ENCODE assay signal across 37 cellular contexts in genomic region chr12:130110910-130111309, GRCh38. TPM values are rescaled to one million over a fixed set of nuclear protein-coding genes. Genes with fewer than 3 reads are reported as not detected.
"Had no signal": no experiment of that assay in that cellular context is flagged by ENCODE, and none has a peak within 500 bp of the region (broad histone marks: within the 10 kb centered on the region; RNA-seq: fewer than 3 reads in every experiment).

No MANE protein-coding gene starts in this region.

- H3K36me3 Mint-ChIP-seq: activated CD4-positive, alpha-beta memory T cell treated with anti-CD3 and anti-CD28 coated beads for 36 hours; activated CD8-positive, alpha-beta memory T cell treated with anti-CD3 and anti-CD28 coated beads, Interleukin-2, amount 10 ng/mL, durations not matched to agents 7 days and 5 days; activated naive CD4-positive, alpha-beta T cell treated with anti-CD3 and anti-CD28 coated beads, Interleukin-2, amount 50 U/mL, for 24 hours; activated naive CD8-positive, alpha-beta T cell treated with anti-CD3 and anti-CD28 coated beads for 36 hours had no signal

- DNase-seq: activated CD4-positive, alpha-beta memory T cell treated with anti-CD3 and anti-CD28 coated beads for 36 hours; activated CD4-positive, alpha-beta T cell treated with anti-CD3 and anti-CD28 coated beads for 36 hours; activated CD4-positive, alpha-beta T cell treated with anti-CD3 and anti-CD28 coated beads, Interleukin-2, amount 10 ng/mL, durations not matched to agents 24 days and 14 days; activated CD4-positive, CD25-positive, alpha-beta regulatory T cell; activated CD4-positive, CD25-positive, alpha-beta regulatory T cell treated with anti-CD3 and anti-CD28 coated beads, Interleukin-2, amount 50 U/mL, for 72 hours; activated CD8-positive, alpha-beta memory T cell treated with anti-CD3 and anti-CD28 coated beads, Interleukin-2, amount 10 ng/mL, durations not matched to agents 7 days and 5 days; activated CD8-positive, alpha-beta memory T cell treated with anti-CD3 and anti-CD28 coated beads, Interleukin-2, amount 50 U/mL, for 4 hours; activated CD8-positive, alpha-beta T cell treated with anti-CD3 and anti-CD28 coated beads, Interleukin-2, amount 10 ng/mL, durations not matched to agents 7 days and 5 days; activated effector memory CD4-positive, alpha-beta T cell treated with anti-CD3 and anti-CD28 coated beads, Interleukin-2, amount 50 U/mL, for 16 hours; activated naive CD4-positive, alpha-beta T cell treated with anti-CD3 and anti-CD28 coated beads for 36 hours; activated naive CD8-positive, alpha-beta T cell treated with anti-CD3 and anti-CD28 coated beads for 36 hours; activated naive CD8-positive, alpha-beta T cell treated with anti-CD3 and anti-CD28 coated beads, Interleukin-2, amount 50 U/mL, for 24 hours; activated T-cell treated with anti-CD3 and anti-CD28 coated beads, Interleukin-2, amount 50 U/mL, for 1 hour; activated T-cell treated with anti-CD3 and anti-CD28 coated beads, Interleukin-2, amount 50 U/mL, for 48 hours; adrenal gland; amygdala; aorta; body of pancreas; caudate nucleus; cortex of kidney; dermis blood vessel endothelial cell; effector CD4-positive, alpha-beta T cell; esophagus squamous epithelium; foreskin melanocyte; T-helper 2 cell had no signal

- H3K4me1 ChIP-seq: adrenal gland, gastroesophageal sphincter had no signal

- H3K27me3 ChIP-seq: body of pancreas had no signal

- H3K9me3 ChIP-seq: adrenal gland, body of pancreas, esophagus squamous epithelium had no signal

- H3K4me3 ChIP-seq: adrenal gland, body of pancreas, esophagus squamous epithelium, gastroesophageal sphincter had no signal

- H3K27ac Mint-ChIP-seq: activated CD4-positive, alpha-beta memory T cell treated with anti-CD3 and anti-CD28 coated beads for 36 hours; activated CD4-positive, alpha-beta T cell treated with anti-CD3 and anti-CD28 coated beads for 36 hours; activated CD4-positive, alpha-beta T cell treated with anti-CD3 and anti-CD28 coated beads, Interleukin-2, amount 10 ng/mL, durations not matched to agents 24 days and 14 days; activated CD8-positive, alpha-beta memory T cell treated with anti-CD3 and anti-CD28 coated beads, Interleukin-2, amount 10 ng/mL, durations not matched to agents 7 days and 5 days; activated CD8-positive, alpha-beta T cell treated with anti-CD3 and anti-CD28 coated beads, Interleukin-2, amount 10 ng/mL, durations not matched to agents 7 days and 5 days; activated naive CD4-positive, alpha-beta T cell treated with anti-CD3 and anti-CD28 coated beads for 36 hours; activated naive CD4-positive, alpha-beta T cell treated with anti-CD3 and anti-CD28 coated beads, Interleukin-2, amount 50 U/mL, for 24 hours; activated naive CD8-positive, alpha-beta T cell treated with anti-CD3 and anti-CD28 coated beads for 36 hours; activated naive CD8-positive, alpha-beta T cell treated with anti-CD3 and anti-CD28 coated beads, Interleukin-2, amount 50 U/mL, for 24 hours; activated T-helper 1 cell treated with anti-CD3 and anti-CD28 coated beads, Interleukin-12 subunit alpha, Interleukin-12 subunit beta, Interleukin-2, Interleukin-4 antibody, amounts not matched to agents 30 ng/mL and 10 ng/mL and 1 ng/mL, durations not matched to agents 14 hours and 24 hours and 36 hours; activated T-helper 2 cell treated with anti-CD3 and anti-CD28 coated beads, Interferon-gamma antibody, Interleukin-2, Interleukin-4, amounts not matched to agents 10 μg/mL and 5 μg/mL and 100 μg/mL, durations not matched to agents 14 hours and 24 hours and 36 hours had no signal

- ATAC-seq: activated CD4-positive, alpha-beta T cell treated with anti-CD3 and anti-CD28 coated beads for 36 hours; activated CD8-positive, alpha-beta memory T cell treated with anti-CD3 and anti-CD28 coated beads, Interleukin-2, amount 10 ng/mL, durations not matched to agents 7 days and 5 days; activated CD8-positive, alpha-beta T cell treated with anti-CD3 and anti-CD28 coated beads, Interleukin-2, amount 10 ng/mL, durations not matched to agents 7 days and 5 days; activated naive CD8-positive, alpha-beta T cell treated with anti-CD3 and anti-CD28 coated beads, Interleukin-2, amount 50 U/mL, for 24 hours; body of pancreas; gastroesophageal sphincter had no signal

- H3K27ac ChIP-seq: adrenal gland, body of pancreas, epithelial cell of prostate, esophagus squamous epithelium, gastroesophageal sphincter had no signal

- H3K27me3 Mint-ChIP-seq: activated CD4-positive, alpha-beta memory T cell treated with anti-CD3 and anti-CD28 coated beads for 36 hours; activated CD4-positive, alpha-beta T cell treated with anti-CD3 and anti-CD28 coated beads, Interleukin-2, amount 10 ng/mL, durations not matched to agents 24 days and 14 days; activated CD8-positive, alpha-beta memory T cell treated with anti-CD3 and anti-CD28 coated beads, Interleukin-2, amount 10 ng/mL, durations not matched to agents 7 days and 5 days had no signal

- H3K4me3 Mint-ChIP-seq: activated CD4-positive, alpha-beta memory T cell treated with anti-CD3 and anti-CD28 coated beads for 36 hours; activated CD4-positive, alpha-beta T cell treated with anti-CD3 and anti-CD28 coated beads for 36 hours; activated CD4-positive, alpha-beta T cell treated with anti-CD3 and anti-CD28 coated beads, Interleukin-2, amount 10 ng/mL, durations not matched to agents 24 days and 14 days; activated CD8-positive, alpha-beta memory T cell treated with anti-CD3 and anti-CD28 coated beads, Interleukin-2, amount 10 ng/mL, durations not matched to agents 7 days and 5 days; activated CD8-positive, alpha-beta T cell treated with anti-CD3 and anti-CD28 coated beads, Interleukin-2, amount 10 ng/mL, durations not matched to agents 7 days and 5 days; activated naive CD4-positive, alpha-beta T cell treated with anti-CD3 and anti-CD28 coated beads for 36 hours; activated naive CD4-positive, alpha-beta T cell treated with anti-CD3 and anti-CD28 coated beads, Interleukin-2, amount 50 U/mL, for 24 hours; activated naive CD8-positive, alpha-beta T cell treated with anti-CD3 and anti-CD28 coated beads for 36 hours; activated naive CD8-positive, alpha-beta T cell treated with anti-CD3 and anti-CD28 coated beads, Interleukin-2, amount 50 U/mL, for 24 hours; activated T-helper 1 cell treated with anti-CD3 and anti-CD28 coated beads, Interleukin-12 subunit alpha, Interleukin-12 subunit beta, Interleukin-2, Interleukin-4 antibody, amounts not matched to agents 30 ng/mL and 10 ng/mL and 1 ng/mL, durations not matched to agents 14 hours and 24 hours and 36 hours had no signal

- H3K4me1 Mint-ChIP-seq: activated CD4-positive, alpha-beta T cell treated with anti-CD3 and anti-CD28 coated beads for 36 hours; activated CD4-positive, alpha-beta T cell treated with anti-CD3 and anti-CD28 coated beads, Interleukin-2, amount 10 ng/mL, durations not matched to agents 24 days and 14 days; activated CD8-positive, alpha-beta memory T cell treated with anti-CD3 and anti-CD28 coated beads, Interleukin-2, amount 10 ng/mL, durations not matched to agents 7 days and 5 days; activated naive CD4-positive, alpha-beta T cell treated with anti-CD3 and anti-CD28 coated beads, Interleukin-2, amount 50 U/mL, for 24 hours; activated naive CD8-positive, alpha-beta T cell treated with anti-CD3 and anti-CD28 coated beads for 36 hours; activated naive CD8-positive, alpha-beta T cell treated with anti-CD3 and anti-CD28 coated beads, Interleukin-2, amount 50 U/mL, for 24 hours had no signal

- FAIRE-seq: colon, endometrium, endothelial cell of umbilical vein had no signal

- H3K36me3 ChIP-seq: adrenal gland, esophagus squamous epithelium, gastroesophageal sphincter had no signal

- H3K9me3 Mint-ChIP-seq: activated CD4-positive, alpha-beta T cell treated with anti-CD3 and anti-CD28 coated beads, Interleukin-2, amount 10 ng/mL, durations not matched to agents 24 days and 14 days; activated naive CD4-positive, alpha-beta T cell treated with anti-CD3 and anti-CD28 coated beads, Interleukin-2, amount 50 U/mL, for 24 hours; activated T-helper 1 cell treated with anti-CD3 and anti-CD28 coated beads, Interleukin-12 subunit alpha, Interleukin-12 subunit beta, Interleukin-2, Interleukin-4 antibody, amounts not matched to agents 30 ng/mL and 10 ng/mL and 1 ng/mL, durations not matched to agents 14 hours and 24 hours and 36 hours; activated T-helper 2 cell treated with anti-CD3 and anti-CD28 coated beads, Interferon-gamma antibody, Interleukin-2, Interleukin-4, amounts not matched to agents 10 μg/mL and 5 μg/mL and 100 μg/mL, durations not matched to agents 14 hours and 24 hours and 36 hours had no signal

RNA-seq across cellular contexts. Expression of gene FZD10, which starts 51.4 kb away (rescaled TPM):
- total RNA-seq: activated CD4-positive, alpha-beta memory T cell treated with anti-CD3 and anti-CD28 coated beads for 36 hours; activated CD4-positive, alpha-beta T cell treated with anti-CD3 and anti-CD28 coated beads for 36 hours; activated CD4-positive, alpha-beta T cell treated with anti-CD3 and anti-CD28 coated beads, Interleukin-2, amount 10 ng/mL, durations not matched to agents 24 days and 14 days; activated CD8-positive, alpha-beta memory T cell treated with anti-CD3 and anti-CD28 coated beads for 36 hours; activated CD8-positive, alpha-beta memory T cell treated with anti-CD3 and anti-CD28 coated beads, Interleukin-2, amount 10 ng/mL, durations not matched to agents 7 days and 5 days; activated CD8-positive, alpha-beta T cell treated with anti-CD3 and anti-CD28 coated beads, Interleukin-2, amount 10 ng/mL, durations not matched to agents 7 days and 5 days; activated naive CD4-positive, alpha-beta T cell treated with anti-CD3 and anti-CD28 coated beads for 36 hours; activated naive CD8-positive, alpha-beta T cell treated with anti-CD3 and anti-CD28 coated beads for 36 hours; activated T-helper 1 cell treated with anti-CD3 and anti-CD28 coated beads, Interleukin-12 subunit alpha, Interleukin-12 subunit beta, Interleukin-2, Interleukin-4 antibody, amounts not matched to agents 30 ng/mL and 10 ng/mL and 1 ng/mL, durations not matched to agents 14 hours and 24 hours and 36 hours; activated T-helper 2 cell treated with anti-CD3 and anti-CD28 coated beads, Interferon-gamma antibody, Interleukin-2, Interleukin-4, amounts not matched to agents 10 μg/mL and 5 μg/mL and 100 μg/mL, durations not matched to agents 14 hours and 24 hours and 36 hours; endothelial cell of umbilical vein; fibroblast of villous mesenchyme; glomerular endothelial cell; T-helper 1 cell treated with Interleukin-12 subunit alpha and Interleukin-12 subunit beta and Interleukin-4 antibody, amounts not matched to agents 30 ng/mL and 1 ng/mL, for 36 hours had no signal
- polyA plus RNA-seq: endothelial cell of umbilical vein had no signal
